ENCODE assay signal across 34 cellular contexts in the genomic region with DNA sequence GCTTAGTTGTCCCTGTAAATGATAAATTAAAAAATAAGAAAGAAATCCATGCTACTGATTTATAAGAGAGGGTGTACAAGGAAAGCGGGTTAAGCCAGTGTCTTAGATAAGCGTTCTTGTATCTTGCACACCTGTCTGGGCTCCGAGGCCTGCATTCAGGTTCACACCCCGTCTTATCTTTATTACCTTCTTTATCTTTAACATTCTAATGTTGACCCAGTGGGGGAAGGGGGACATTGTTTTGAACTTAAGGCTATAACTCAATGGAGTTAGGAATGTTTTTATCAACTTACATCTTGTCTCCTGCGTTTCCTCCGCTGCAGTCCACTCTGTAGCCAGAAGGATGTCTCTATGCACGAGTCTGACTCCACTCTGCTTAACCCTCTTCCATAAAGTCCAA.
"Had no signal": no experiment of that assay in that cellular context is flagged by ENCODE, and none has a peak within 500 bp of the region (broad histone marks: within the 10 kb centered on the region; RNA-seq: fewer than 3 reads in every experiment).

No MANE protein-coding gene starts in this region.

- H3K27ac ChIP-seq: ascending aorta, cardiac muscle cell, SJSA1 had no signal

- H3K4me3 ChIP-seq: ascending aorta, cardiac muscle cell, K562, MG63, Peyer's patch, SJSA1 had no signal

- H3K36me3 Mint-ChIP-seq: activated naive CD4-positive, alpha-beta T cell treated with anti-CD3 and anti-CD28 coated beads, Interleukin-2, amount 50 U/mL, for 24 hours; activated naive CD8-positive, alpha-beta T cell treated with anti-CD3 and anti-CD28 coated beads, Interleukin-2, amount 10 ng/mL, durations not matched to agents 7 days and 5 days had no signal

- H3K9me2 ChIP-seq: SK-N-SH had no signal

- ATAC-seq: activated CD4-positive, alpha-beta T cell treated with anti-CD3 and anti-CD28 coated beads for 36 hours; activated CD4-positive, CD25-positive, alpha-beta regulatory T cell treated with anti-CD3 and anti-CD28 coated beads, Interleukin-2, amount 50 U/mL, for 24 hours; activated CD8-positive, alpha-beta T cell treated with anti-CD3 and anti-CD28 coated beads, Interleukin-2, amount 10 ng/mL, durations not matched to agents 7 days and 5 days; K562; PC-3 had no signal

- H3K4me3 Mint-ChIP-seq: activated CD4-positive, alpha-beta T cell treated with anti-CD3 and anti-CD28 coated beads for 36 hours; activated CD4-positive, alpha-beta T cell treated with anti-CD3 and anti-CD28 coated beads, Interleukin-2, amount 10 ng/mL, durations not matched to agents 7 days and 5 days; activated CD8-positive, alpha-beta T cell treated with anti-CD3 and anti-CD28 coated beads, Interleukin-2, amount 10 ng/mL, durations not matched to agents 7 days and 5 days; activated naive CD4-positive, alpha-beta T cell treated with anti-CD3 and anti-CD28 coated beads, Interleukin-2, amount 50 U/mL, for 24 hours; activated naive CD8-positive, alpha-beta T cell treated with anti-CD3 and anti-CD28 coated beads, Interleukin-2, amount 10 ng/mL, durations not matched to agents 7 days and 5 days; activated T-cell treated with anti-CD3 and anti-CD28 coated beads, Interleukin-2, amount 50 U/mL, for 24 hours; T-helper 1 cell treated with Interleukin-12 subunit alpha and Interleukin-12 subunit beta and Interleukin-4 antibody, amounts not matched to agents 30 μg/mL and 1 μg/mL, for 36 hours; T-helper 2 cell treated with Interferon-gamma antibody and Interleukin-4, amounts not matched to agents 5 μg/mL and 100 μg/mL, for 36 hours had no signal

- H3K4me1 ChIP-seq: ascending aorta had no signal

- H3K4me2 ChIP-seq: SK-N-SH had no signal

- H3K27me3 ChIP-seq: ascending aorta, cardiac muscle cell, MG63, Peyer's patch, SJSA1 had no signal

- H3K9me3 Mint-ChIP-seq: activated CD4-positive, alpha-beta T cell treated with anti-CD3 and anti-CD28 coated beads, Interleukin-2, amount 10 ng/mL, durations not matched to agents 7 days and 5 days; activated naive CD4-positive, alpha-beta T cell treated with anti-CD3 and anti-CD28 coated beads, Interleukin-2, amount 50 U/mL, for 24 hours; activated naive CD8-positive, alpha-beta T cell treated with anti-CD3 and anti-CD28 coated beads, Interleukin-2, amount 10 ng/mL, durations not matched to agents 7 days and 5 days; activated T-cell treated with anti-CD3 and anti-CD28 coated beads, Interleukin-2, amount 50 U/mL, for 24 hours; activated T-helper 2 cell treated with anti-CD3 and anti-CD28 coated beads, Interferon-gamma antibody, Interleukin-2, Interleukin-4, amounts not matched to agents 10 μg/mL and 5 μg/mL and 100 μg/mL, durations not matched to agents 14 hours and 24 hours and 36 hours; T-helper 1 cell treated with Interleukin-12 subunit alpha and Interleukin-12 subunit beta and Interleukin-4 antibody, amounts not matched to agents 30 μg/mL and 1 μg/mL, for 36 hours; T-helper 2 cell treated with Interferon-gamma antibody and Interleukin-4, amounts not matched to agents 5 μg/mL and 100 μg/mL, for 36 hours had no signal

- H3K4me1 Mint-ChIP-seq: activated CD4-positive, alpha-beta T cell treated with anti-CD3 and anti-CD28 coated beads for 36 hours; activated CD4-positive, alpha-beta T cell treated with anti-CD3 and anti-CD28 coated beads, Interleukin-2, amount 10 ng/mL, durations not matched to agents 7 days and 5 days; activated naive CD4-positive, alpha-beta T cell treated with anti-CD3 and anti-CD28 coated beads, Interleukin-2, amount 50 U/mL, for 24 hours; activated naive CD8-positive, alpha-beta T cell treated with anti-CD3 and anti-CD28 coated beads, Interleukin-2, amount 10 ng/mL, durations not matched to agents 7 days and 5 days had no signal

- DNase-seq: activated CD4-positive, alpha-beta T cell treated with anti-CD3 and anti-CD28 coated beads for 36 hours; activated CD4-positive, alpha-beta T cell treated with anti-CD3 and anti-CD28 coated beads, Interleukin-2, amount 10 ng/mL, durations not matched to agents 7 days and 5 days; activated CD4-positive, alpha-beta T cell treated with anti-CD3 and anti-CD28 coated beads, Interleukin-2, amount 50 U/mL, for 48 hours; activated CD8-positive, alpha-beta T cell treated with anti-CD3 and anti-CD28 coated beads, Interleukin-2, amount 10 ng/mL, durations not matched to agents 7 days and 5 days; activated gamma-delta T cell; activated naive CD4-positive, alpha-beta T cell treated with Interleukin-2 at 50 U/mL for 16 hours; activated naive CD8-positive, alpha-beta T cell treated with anti-CD3 and anti-CD28 coated beads, Interleukin-2, amount 10 ng/mL, durations not matched to agents 7 days and 5 days; activated T-cell treated with anti-CD3 and anti-CD28 coated beads, Interleukin-2, amount 50 U/mL, for 24 hours; amygdala; MG63; NCI-H1048; NCI-H1436 treated with DMSO at 0.1 percent for 48 hours; NCI-H1694 treated with DMSO at 0.1 percent for 48 hours; NCI-H2029; NCI-H2107; NCI-H2171; NCI-H510A; NCI-H526; NCI-H748 treated with DMSO at 0.1 percent for 48 hours; NK-92 treated with Interleukin-12 subunit alpha and Interleukin-12 subunit beta, amount 100 ng/mL, for 24 hours; PC-3; RPMI8226; SHP77 treated with DMSO at 0.1 percent for 48 hours; SK-N-SH had no signal

- H3K36me3 ChIP-seq: ascending aorta, cardiac muscle cell, MG63, Peyer's patch, SJSA1 had no signal

- H3K27ac Mint-ChIP-seq: activated CD4-positive, alpha-beta T cell treated with anti-CD3 and anti-CD28 coated beads for 36 hours; activated CD4-positive, alpha-beta T cell treated with anti-CD3 and anti-CD28 coated beads, Interleukin-2, amount 10 ng/mL, durations not matched to agents 7 days and 5 days; activated CD8-positive, alpha-beta T cell treated with anti-CD3 and anti-CD28 coated beads, Interleukin-2, amount 10 ng/mL, durations not matched to agents 7 days and 5 days; activated naive CD4-positive, alpha-beta T cell treated with anti-CD3 and anti-CD28 coated beads, Interleukin-2, amount 50 U/mL, for 24 hours; activated naive CD8-positive, alpha-beta T cell treated with anti-CD3 and anti-CD28 coated beads, Interleukin-2, amount 10 ng/mL, durations not matched to agents 7 days and 5 days; activated T-cell treated with anti-CD3 and anti-CD28 coated beads, Interleukin-2, amount 50 U/mL, for 24 hours; activated T-helper 2 cell treated with anti-CD3 and anti-CD28 coated beads, Interferon-gamma antibody, Interleukin-2, Interleukin-4, amounts not matched to agents 10 μg/mL and 5 μg/mL and 100 μg/mL, durations not matched to agents 14 hours and 24 hours and 36 hours; T-helper 1 cell treated with Interleukin-12 subunit alpha and Interleukin-12 subunit beta and Interleukin-4 antibody, amounts not matched to agents 30 μg/mL and 1 μg/mL, for 36 hours; T-helper 2 cell treated with Interferon-gamma antibody and Interleukin-4, amounts not matched to agents 5 μg/mL and 100 μg/mL, for 36 hours had no signal

- H3K9me3 ChIP-seq: ascending aorta, MG63, Peyer's patch, SJSA1, SK-N-SH had no signal

- H3K9ac ChIP-seq: SK-N-SH had no signal
